In genomic region chr16:75486666-75487313, GRCh38 we compare ENCODE assay signal across 12 cellular contexts.
DNase-seq lines count a peak whose midpoint lies in the region; ATAC-seq lines count a peak whose summit lies in the region.
"Had no signal": no experiment of that assay in that cellular context is flagged by ENCODE, and none has a peak within 500 bp of the region (broad histone marks: within the 10 kb centered on the region; RNA-seq: fewer than 3 reads in every experiment).

No MANE protein-coding gene starts in this region.

- peak overlapping the region; percentile 96 for H3K27ac ChIP-seq in epithelial cell of prostate
- H3K27ac ChIP-seq: HL-60, uterus had no signal

- DNase-seq in epithelial cell of prostate (ENCODE audit: low read depth, low spot score) (no peak), anterior cingulate cortex (lab: John Stamatoyannopoulos, UW) (no peak), NCI-H2107 (lab: John Stamatoyannopoulos, UW) (no peak), NCI-H82 treated with DMSO at 0.1 percent for 48 hours (lab: John Stamatoyannopoulos, UW; ENCODE audit: unreplicated experiment) (no peak)
- DNase-seq in stimulated activated CD4-positive, alpha-beta T cell treated with anti-CD3 and anti-CD28 coated beads, Interleukin-4, amount 100 ng/mL, for 4 hours = no peak
- DNase-seq: activated effector memory CD4-positive, alpha-beta T cell treated with anti-CD3 and anti-CD28 coated beads, Interleukin-2, amount 50 U/mL, for 16 hours; OCI-M1; uterus had no signal

- ATAC-seq in GM18520 (IDR thresholded peaks at IDR 0.05; ENCODE audit: unreplicated experiment) (peak; percentile 80), GM21423 (IDR thresholded peaks at IDR 0.05; ENCODE audit: unreplicated experiment) (peak; percentile 52), HG03103 (IDR thresholded peaks at IDR 0.05; ENCODE audit: low read depth, unreplicated experiment) (peak; percentile 46)
